ENCODE assay signal across 9 cellular contexts in genomic region chr16:8570393-8570792, GRCh38. TPM values are rescaled to one million over a fixed set of nuclear protein-coding genes. Genes with fewer than 3 reads are reported as not detected.
DNase-seq lines count a peak whose midpoint lies in the region; ATAC-seq and TF ChIP-seq lines count a peak whose summit lies in the region.
"Not testable (repeated sequence)": the region's sequence is repeated elsewhere in the genome, so short reads cannot be mapped to it uniquely, and the experiment has no call there.
"Had no signal": no experiment of that assay in that cellular context is flagged by ENCODE, and none has a peak within 500 bp of the region (broad histone marks: within the 10 kb centered on the region; RNA-seq: fewer than 3 reads in every experiment).

No MANE protein-coding gene starts in this region.

- not testable (repeated sequence) for ATAC-seq in GM23338, lower lobe of right lung

- H3K4me2 ChIP-seq in GM23338, neural progenitor cell: not testable (repeated sequence)

- H3K36me3 ChIP-seq in GM23338 (ENCODE audit: insufficient read depth); brain microvascular endothelial cell (replicated peaks); lower lobe of right lung; neural progenitor cell: not testable (repeated sequence)

- in situ Hi-C loops in brain microvascular endothelial cell (cut with HindIII; ENCODE audit: low pct_ligation_motif_present, low sequenced_read_pairs) = not testable (repeated sequence)

- not testable (repeated sequence) for H3K79me2 ChIP-seq in GM23338 (replicated peaks; ENCODE audit: insufficient read depth); neural progenitor cell (ENCODE audit: low read depth)

- H3K27ac Mint-ChIP-seq in GM23338 = not testable (repeated sequence)
- H3K27ac Mint-ChIP-seq in endothelial cell (ENCODE audit: unreplicated experiment) = peak overlapping the region; percentile 45
- H3K27ac Mint-ChIP-seq in neural progenitor cell = peak overlapping the region; percentile 99

- H3F3A ChIP-seq in GM23338 (replicated peaks; ENCODE audit: low read depth) = not testable (repeated sequence)
- H3F3A ChIP-seq in neural progenitor cell (ENCODE audit: low read depth) = peaks cover 14% of the 10 kb centered on the region

- H3K4me1 ChIP-seq in GM23338 (ENCODE audit: insufficient read depth) = peaks cover 28% of the 10 kb centered on the region
- H3K4me1 ChIP-seq in lower lobe of right lung = not testable (repeated sequence)
- peaks cover 18% of the 10 kb centered on the region for H3K4me1 ChIP-seq in neural progenitor cell

- not testable (repeated sequence) for H3K27ac ChIP-seq in GM23338 (ENCODE audit: low read depth); neural progenitor cell
- H3K27ac ChIP-seq in brain microvascular endothelial cell (peak overlapping the region; percentile 32), lower lobe of right lung (peak overlapping the region; percentile 46)

- not testable (repeated sequence) for H3K4me3 Mint-ChIP-seq in GM23338; endothelial cell (ENCODE audit: unreplicated experiment); neural progenitor cell

- H3K36me3 Mint-ChIP-seq in GM23338 (ENCODE audit: low read depth); endothelial cell (ENCODE audit: low read depth, unreplicated experiment); neural progenitor cell: not testable (repeated sequence)

- H2AFZ ChIP-seq in GM23338 = peak overlapping the region; percentile 90; the same call in 1 of the 2 replicates
- not testable (repeated sequence) for H2AFZ ChIP-seq in neural progenitor cell (replicated peaks)

- not testable (repeated sequence) for H3K9me3 Mint-ChIP-seq in GM23338; endothelial cell (ENCODE audit: unreplicated experiment); neural progenitor cell

- H4K20me1 ChIP-seq in GM23338 (replicated peaks; ENCODE audit: insufficient read depth); neural progenitor cell (ENCODE audit: low read depth): not testable (repeated sequence)

- not testable (repeated sequence) for TF ChIP-seq CTCF in GM23338 (conservative IDR thresholded peaks at IDR 0.05; ENCODE audit: low read depth in 2 of 2); brain microvascular endothelial cell (IDR thresholded peaks at IDR 0.05; ENCODE audit: low read depth, low read length, missing control alignments); endothelial cell (IDR thresholded peaks at IDR 0.05; ENCODE audit: unreplicated experiment); lower lobe of right lung (IDR thresholded peaks at IDR 0.05); neural progenitor cell (IDR thresholded peaks at IDR 0.05)

- H3K4me3 ChIP-seq in GM23338 = peak overlapping the region; percentile 49; the same call in 1 of the 2 replicates
- H3K4me3 ChIP-seq in brain microvascular endothelial cell (ENCODE audit: low read depth, low read length); lower lobe of right lung; neural progenitor cell: not testable (repeated sequence)

- not testable (repeated sequence) for H3K9me2 ChIP-seq in GM23338 (ENCODE audit: insufficient read depth)

- DNase-seq in GM23338 (ENCODE audit: low spot score); brain microvascular endothelial cell; endothelial cell (ENCODE audit: low spot score); lower lobe of right lung; neural progenitor cell (ENCODE audit: low spot score): not testable (repeated sequence)
- peak; percentile 15 for DNase-seq in NCI-H69 (lab: John Stamatoyannopoulos, UW)

- not testable (repeated sequence) for H3K27me3 ChIP-seq in GM23338 (ENCODE audit: insufficient read depth); brain microvascular endothelial cell (replicated peaks); neural progenitor cell
- H3K27me3 ChIP-seq in lower lobe of right lung (ENCODE audit: low read depth) = peaks cover 40% of the 10 kb centered on the region

- intact Hi-C loops in lower lobe of right lung (cut with DNase I) = not testable (repeated sequence)

- peaks cover 21% of the 10 kb centered on the region for H3K27me3 Mint-ChIP-seq in GM23338 (ENCODE audit: insufficient read depth, low read depth, poor library complexity)
- H3K27me3 Mint-ChIP-seq in endothelial cell (ENCODE audit: unreplicated experiment) = not testable (repeated sequence)
- H3K27me3 Mint-ChIP-seq in neural progenitor cell (ENCODE audit: insufficient read depth, low read depth) = peaks cover 15% of the 10 kb centered on the region

- H3K9ac ChIP-seq in neural progenitor cell = not testable (repeated sequence)

- H3K4me1 Mint-ChIP-seq in GM23338 = peaks cover 45% of the 10 kb centered on the region
- H3K4me1 Mint-ChIP-seq in endothelial cell (ENCODE audit: unreplicated experiment) = peaks cover 15% of the 10 kb centered on the region
- peaks cover 45% of the 10 kb centered on the region for H3K4me1 Mint-ChIP-seq in neural progenitor cell

- H3K9me3 ChIP-seq in lower lobe of right lung; neural progenitor cell (ENCODE audit: low read depth): not testable (repeated sequence)

RNA-seq across cellular contexts. Expression of gene TMEM114, which starts 19.9 kb away (rescaled TPM):
- 0.52 TPM in 1 of 2 replicates, not detected in the other for total RNA-seq in GM23338 (2014; rRNA removed; shearing (Covaris generic))
- 0.47 and 0.77 TPM in 2 replicates for polyA plus RNA-seq in GM23338 (2016; fragmentation: Nextera tagmentation; extraction: Ambion mirVana)
- total RNA-seq in endothelial cell (ENCODE audit: unreplicated experiment) (not detected), lower lobe of right lung (not detected), neural progenitor cell (ENCODE audit: low replicate concordance) (1.3 TPM in 1 of 2 replicates, not detected in the other)
- total RNA-seq: CD4-positive, CD25-positive, alpha-beta regulatory T cell; HT1080; PC-3 had no signal
- polyA plus RNA-seq: CD4-positive, CD25-positive, alpha-beta regulatory T cell had no signal

RNA-seq across cellular contexts. Expression of gene METTL22, which starts 51.1 kb away (rescaled TPM):
- total RNA-seq in GM23338 (2014; rRNA removed; shearing (Covaris generic)) = 44.6 and 51.8 TPM in 2 replicates
- polyA plus RNA-seq in GM23338 (2016; fragmentation: Nextera tagmentation; extraction: Ambion mirVana) = 44.8 and 51.4 TPM in 2 replicates
- 39.6 TPM for total RNA-seq in endothelial cell (ENCODE audit: unreplicated experiment)
- 43.5 TPM for total RNA-seq in lower lobe of right lung
- total RNA-seq in neural progenitor cell (ENCODE audit: low replicate concordance) = 41.1 and 54.8 TPM in 2 replicates
